ENCODE assay signal across 16 cellular contexts in genomic region chr1:198108646-198109045, GRCh38. TPM values are rescaled to one million over a fixed set of nuclear protein-coding genes. Genes with fewer than 3 reads are reported as not detected.
DNase-seq lines count a peak whose midpoint lies in the region; ATAC-seq lines count a peak whose summit lies in the region.
"Had no signal": no experiment of that assay in that cellular context is flagged by ENCODE, and none has a peak within 500 bp of the region (broad histone marks: within the 10 kb centered on the region; RNA-seq: fewer than 3 reads in every experiment).

No MANE protein-coding gene starts in this region.

- H3K4me1 Mint-ChIP-seq in T-helper 17 cell = no peaks in the 10 kb centered on the region
- H3K4me1 Mint-ChIP-seq: B cell, GM23338, IgD-negative memory B cell had no signal

- DNase-seq in EH (ENCODE audit: low read depth) (peak; percentile 72), LHCN-M2 (ENCODE audit: low read depth) (peak; percentile 31), fibroblast of peridontal ligament (ENCODE audit: extremely low read depth) (peak; percentile 75), T-helper 17 cell (no peak), SIG-M5 treated with dmso at 0.1 percent for 504 hours (lab: John Stamatoyannopoulos, UW; ENCODE audit: unreplicated experiment) (no peak), NCI-H1092 (lab: John Stamatoyannopoulos, UW) (no peak)
- DNase-seq: 8988T; Calu3; CD8-positive, alpha-beta T cell; DMS79 treated with DMSO at 0.1 percent for 48 hours; HCEC 1CT had no signal

- H3K4me3 Mint-ChIP-seq in T-helper 17 cell = no peak overlapping the region
- H3K4me3 Mint-ChIP-seq: B cell; CD8-positive, alpha-beta T cell; GM23338; IgD-negative memory B cell had no signal

- H3K36me3 Mint-ChIP-seq in T-helper 17 cell (ENCODE audit: low read depth) = no peaks in the 10 kb centered on the region
- H3K36me3 Mint-ChIP-seq: CD8-positive, alpha-beta T cell had no signal

- ATAC-seq in T-helper 17 cell (no peak), GM19463 (IDR thresholded peaks at IDR 0.05; ENCODE audit: unreplicated experiment) (no peak)
- ATAC-seq: CD8-positive, alpha-beta T cell; GM23338 had no signal

- no peaks in the 10 kb centered on the region for H3K27me3 Mint-ChIP-seq in T-helper 17 cell
- H3K27me3 Mint-ChIP-seq: IgD-negative memory B cell had no signal

- H3K9me3 ChIP-seq in T-helper 17 cell (ENCODE audit: control insufficient read depth, low read length, poor library complexity, severe bottlenecking) = no peaks in the 10 kb centered on the region
- H3K9me3 ChIP-seq: BLaER1 treated with 17β-estradiol and CSF1 and Interleukin-3, amounts not matched to agents 10 nM and 100 nM had no signal

- H3K27ac Mint-ChIP-seq in T-helper 17 cell = no peak overlapping the region
- H3K27ac Mint-ChIP-seq: B cell; CD8-positive, alpha-beta T cell; GM23338; IgD-negative memory B cell had no signal

RNA-seq across cellular contexts. Expression of gene NEK7, which starts 48.2 kb away (rescaled TPM):
- 66.8 and 73.0 TPM in 2 replicates for total RNA-seq in LHCN-M2 (2014; rRNA removed)
- 18.7 TPM for polyA plus RNA-seq in LHCN-M2 (2012)
- 10 to 100 TPM; 42.1 to 50.4 TPM for total RNA-seq in T-helper 17 cell

Comparison
In these comparisons a context has a peak if more than half of its experiments do, and no peak if none do; other contexts are left out.
1. DNase-seq: peak in EH (single experiment), LHCN-M2 (single experiment) and fibroblast of peridontal ligament (single experiment); none in T-helper 17 cell (0 of 3), SIG-M5 treated with dmso at 0.1 percent for 504 hours (single experiment) and NCI-H1092 (single experiment).